In the genomic region with DNA sequence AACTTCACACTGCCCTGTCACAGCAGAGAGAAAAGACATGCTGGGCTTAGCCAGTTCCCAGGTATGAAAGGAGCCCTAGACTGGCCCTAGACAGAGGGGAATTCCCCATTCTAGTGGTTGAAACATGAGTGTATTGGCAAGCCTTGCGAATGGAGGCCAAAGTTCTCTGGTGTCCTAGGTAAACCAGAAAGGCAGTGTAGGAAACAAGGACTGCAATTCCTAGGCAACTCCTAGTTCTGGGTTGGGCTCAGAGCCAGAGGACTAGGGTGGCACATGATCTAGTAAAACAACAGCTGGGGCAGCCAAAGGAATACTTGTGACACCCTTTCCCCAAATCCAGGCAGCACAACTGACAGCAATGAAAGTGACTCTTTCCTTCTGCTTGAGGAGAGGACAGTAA, we compare ENCODE assay signal across 18 cellular contexts.
A peak's percentile ranks its signal among the peaks of the same experiment; 100 is the strongest.
DNase-seq lines count a peak whose midpoint lies in the region; ATAC-seq and TF ChIP-seq lines count a peak whose summit lies in the region.
"Had no signal": no experiment of that assay in that cellular context is flagged by ENCODE, and none has a peak within 500 bp of the region (broad histone marks: within the 10 kb centered on the region; RNA-seq: fewer than 3 reads in every experiment).

No MANE protein-coding gene starts in this region.

- WGBS in hepatocyte (ENCODE audit: low lambda C conversion rate, missing lambda C conversion rate) = 84% methylated on average over 1 of the region's 1 CpG
- 56 to 66% (median 61%) methylated on average over 1 of the region's 1 CpG for WGBS in stomach, 5 donors

- H3K4me1 ChIP-seq in hepatocyte (ENCODE audit: insufficient read depth) (no peaks in the 10 kb centered on the region), stomach (no peaks in the 10 kb centered on the region)
- H3K4me1 ChIP-seq: Caco-2 had no signal

- H3K9me2 ChIP-seq in hepatocyte (replicated peaks; ENCODE audit: insufficient read depth) = no peaks in the 10 kb centered on the region

- intact Hi-C loops in stomach (cut with DNase I; ENCODE audit: low total_unique reads) = no loop called here

- H3K9me3 ChIP-seq in hepatocyte (ENCODE audit: low read depth) = no peaks in the 10 kb centered on the region
- peaks cover 0 to 13% (median 4%) of the 10 kb centered on the region in 4 donors for H3K9me3 ChIP-seq in stomach
- H3K9me3 ChIP-seq: Caco-2 had no signal

- no peak for ATAC-seq in GM21825 (IDR thresholded peaks at IDR 0.05; ENCODE audit: unreplicated experiment)
- ATAC-seq: HCT116 had no signal

- H3K4me2 ChIP-seq in hepatocyte = no peak overlapping the region

- no peaks in the 10 kb centered on the region for H3K36me3 ChIP-seq in hepatocyte (replicated peaks; ENCODE audit: insufficient read depth, low read depth)
- no peaks in the 10 kb centered on the region for H3K36me3 ChIP-seq in stomach

- H2AFZ ChIP-seq in hepatocyte = no peak overlapping the region
- H2AFZ ChIP-seq: GM23248 had no signal

- no peaks in the 10 kb centered on the region for H3K79me2 ChIP-seq in hepatocyte

- TF ChIP-seq EP300 in stomach (IDR thresholded peaks at IDR 0.05) = no peak

- no peaks in the 10 kb centered on the region for H4K20me1 ChIP-seq in hepatocyte (ENCODE audit: insufficient read depth, poor library complexity, severe bottlenecking)

- no peaks in the 10 kb centered on the region for H3K27me3 ChIP-seq in hepatocyte
- no peaks in the 10 kb centered on the region for H3K27me3 ChIP-seq in stomach

- TF ChIP-seq POLR2A in stomach (IDR thresholded peaks at IDR 0.05) = no peak

- no peak for TF ChIP-seq CTCF in hepatocyte (IDR thresholded peaks at IDR 0.05; ENCODE audit: poor library complexity)
- no peak for TF ChIP-seq CTCF in stomach (IDR thresholded peaks at IDR 0.05)

- H3K27ac ChIP-seq in hepatocyte = no peak overlapping the region
- H3K27ac ChIP-seq in stomach = no peak overlapping the region
- H3K27ac ChIP-seq: GM23248 had no signal

- DNase-seq in Daoy (ENCODE audit: low read depth) (peak; percentile 8), NCI-H2029 treated with DMSO at 0.1 percent for 48 hours (lab: John Stamatoyannopoulos, UW) (peak; percentile 47), hepatocyte (ENCODE audit: low spot score) (peak; percentile 17), stomach (peak; percentile 48), MV-4-11 (lab: John Stamatoyannopoulos, UW) (no peak), D341Med (ENCODE audit: low spot score) (no peak)
- DNase-seq: ACHN, Caco-2, DMS79 treated with DMSO at 0.1 percent for 48 hours, GM23248, Karpas-422, MM.1S, NCI-H1105, NCI-H1694 treated with DMSO at 0.1 percent for 48 hours, NCI-H510A, SW 1271 had no signal

- H3K4me3 ChIP-seq in hepatocyte (no peak overlapping the region), stomach (no peak overlapping the region)
- H3K4me3 ChIP-seq: GM23248 had no signal

Comparison
In these comparisons a context has a peak if more than half of its experiments do, and no peak if none do; other contexts are left out.
1. DNase-seq: peak in Daoy (single experiment), NCI-H2029 treated with DMSO at 0.1 percent for 48 hours (single experiment), hepatocyte (single experiment) and stomach (single experiment); none in MV-4-11 (single experiment) and D341Med (single experiment).